Comparison of ENCODE assay signal across 1 cellular context in the genomic region with DNA sequence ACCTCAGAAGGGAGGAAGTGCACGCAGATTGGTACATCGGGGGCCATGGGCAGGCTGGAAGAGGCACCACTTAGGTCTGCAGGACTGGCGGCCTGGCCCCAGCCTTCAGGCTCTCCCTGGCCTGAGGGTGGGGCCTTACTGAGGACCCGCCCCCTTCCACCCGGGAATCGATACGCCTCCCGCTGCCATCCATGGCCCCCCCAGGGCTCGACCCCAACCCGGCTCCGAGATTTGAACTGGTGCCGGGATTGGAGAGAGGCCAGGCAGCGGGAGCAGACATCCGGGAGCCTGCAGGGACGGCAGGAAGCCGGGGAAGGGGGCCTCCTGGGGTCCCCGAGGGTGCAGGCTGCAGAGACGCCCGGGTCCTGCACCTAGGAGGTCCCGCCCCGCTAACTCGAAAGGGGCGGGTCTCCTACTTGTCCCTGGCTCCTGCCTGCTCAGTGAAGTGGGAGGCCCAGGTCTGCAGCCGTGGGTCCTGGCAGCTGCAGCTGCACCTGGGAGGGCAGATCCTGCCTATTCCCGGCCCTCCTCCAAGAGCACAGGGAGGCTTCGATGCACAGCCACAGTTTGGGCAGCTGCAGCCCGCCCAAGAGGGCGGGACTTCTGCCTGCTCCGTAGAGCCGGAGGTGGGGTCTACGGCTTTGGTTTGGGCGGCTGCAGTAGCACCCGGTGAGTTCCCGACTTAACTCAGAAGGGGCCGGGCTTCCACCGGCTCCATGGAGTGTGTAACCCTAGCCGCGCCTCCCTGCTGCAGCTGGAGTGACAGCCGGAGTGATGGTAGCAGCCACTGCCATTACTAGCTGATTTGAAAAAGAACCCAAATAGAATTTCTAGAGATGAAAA.
TF ChIP-seq lines count a peak whose summit lies in the region.

No MANE protein-coding gene starts in this region.

TF ChIP-seq in HepG2, 621 proteins besides CTCF, POLR2A, EP300 and RAD21 (continued from another document and continues in another):
- TF ChIP-seq, protein P1, sequence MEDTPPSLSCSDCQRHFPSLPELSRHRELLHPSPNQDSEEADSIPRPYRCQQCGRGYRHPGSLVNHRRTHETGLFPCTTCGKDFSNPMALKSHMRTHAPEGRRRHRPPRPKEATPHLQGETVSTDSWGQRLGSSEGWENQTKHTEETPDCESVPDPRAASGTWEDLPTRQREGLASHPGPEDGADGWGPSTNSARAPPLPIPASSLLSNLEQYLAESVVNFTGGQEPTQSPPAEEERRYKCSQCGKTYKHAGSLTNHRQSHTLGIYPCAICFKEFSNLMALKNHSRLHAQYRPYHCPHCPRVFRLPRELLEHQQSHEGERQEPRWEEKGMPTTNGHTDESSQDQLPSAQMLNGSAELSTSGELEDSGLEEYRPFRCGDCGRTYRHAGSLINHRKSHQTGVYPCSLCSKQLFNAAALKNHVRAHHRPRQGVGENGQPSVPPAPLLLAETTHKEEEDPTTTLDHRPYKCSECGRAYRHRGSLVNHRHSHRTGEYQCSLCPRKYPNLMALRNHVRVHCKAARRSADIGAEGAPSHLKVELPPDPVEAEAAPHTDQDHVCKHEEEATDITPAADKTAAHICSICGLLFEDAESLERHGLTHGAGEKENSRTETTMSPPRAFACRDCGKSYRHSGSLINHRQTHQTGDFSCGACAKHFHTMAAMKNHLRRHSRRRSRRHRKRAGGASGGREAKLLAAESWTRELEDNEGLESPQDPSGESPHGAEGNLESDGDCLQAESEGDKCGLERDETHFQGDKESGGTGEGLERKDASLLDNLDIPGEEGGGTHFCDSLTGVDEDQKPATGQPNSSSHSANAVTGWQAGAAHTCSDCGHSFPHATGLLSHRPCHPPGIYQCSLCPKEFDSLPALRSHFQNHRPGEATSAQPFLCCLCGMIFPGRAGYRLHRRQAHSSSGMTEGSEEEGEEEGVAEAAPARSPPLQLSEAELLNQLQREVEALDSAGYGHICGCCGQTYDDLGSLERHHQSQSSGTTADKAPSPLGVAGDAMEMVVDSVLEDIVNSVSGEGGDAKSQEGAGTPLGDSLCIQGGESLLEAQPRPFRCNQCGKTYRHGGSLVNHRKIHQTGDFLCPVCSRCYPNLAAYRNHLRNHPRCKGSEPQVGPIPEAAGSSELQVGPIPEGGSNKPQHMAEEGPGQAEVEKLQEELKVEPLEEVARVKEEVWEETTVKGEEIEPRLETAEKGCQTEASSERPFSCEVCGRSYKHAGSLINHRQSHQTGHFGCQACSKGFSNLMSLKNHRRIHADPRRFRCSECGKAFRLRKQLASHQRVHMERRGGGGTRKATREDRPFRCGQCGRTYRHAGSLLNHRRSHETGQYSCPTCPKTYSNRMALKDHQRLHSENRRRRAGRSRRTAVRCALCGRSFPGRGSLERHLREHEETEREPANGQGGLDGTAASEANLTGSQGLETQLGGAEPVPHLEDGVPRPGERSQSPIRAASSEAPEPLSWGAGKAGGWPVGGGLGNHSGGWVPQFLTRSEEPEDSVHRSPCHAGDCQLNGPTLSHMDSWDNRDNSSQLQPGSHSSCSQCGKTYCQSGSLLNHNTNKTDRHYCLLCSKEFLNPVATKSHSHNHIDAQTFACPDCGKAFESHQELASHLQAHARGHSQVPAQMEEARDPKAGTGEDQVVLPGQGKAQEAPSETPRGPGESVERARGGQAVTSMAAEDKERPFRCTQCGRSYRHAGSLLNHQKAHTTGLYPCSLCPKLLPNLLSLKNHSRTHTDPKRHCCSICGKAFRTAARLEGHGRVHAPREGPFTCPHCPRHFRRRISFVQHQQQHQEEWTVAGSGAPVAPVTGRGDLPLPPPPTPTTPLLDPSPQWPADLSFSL (CRISPR knock-in tag; IDR thresholded peaks at IDR 0.05): no peak
- TF ChIP-seq, protein P2, sequence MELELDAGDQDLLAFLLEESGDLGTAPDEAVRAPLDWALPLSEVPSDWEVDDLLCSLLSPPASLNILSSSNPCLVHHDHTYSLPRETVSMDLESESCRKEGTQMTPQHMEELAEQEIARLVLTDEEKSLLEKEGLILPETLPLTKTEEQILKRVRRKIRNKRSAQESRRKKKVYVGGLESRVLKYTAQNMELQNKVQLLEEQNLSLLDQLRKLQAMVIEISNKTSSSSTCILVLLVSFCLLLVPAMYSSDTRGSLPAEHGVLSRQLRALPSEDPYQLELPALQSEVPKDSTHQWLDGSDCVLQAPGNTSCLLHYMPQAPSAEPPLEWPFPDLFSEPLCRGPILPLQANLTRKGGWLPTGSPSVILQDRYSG (CRISPR knock-in tag; IDR thresholded peaks at IDR 0.05): no peak; the same call in 1 of the 2 replicates
- TF ChIP-seq RXRA (CRISPR knock-in tag; IDR thresholded peaks at IDR 0.05) (peak; percentile 75; the same call in 1 of the 2 replicates), ZSCAN20 (CRISPR knock-in tag; IDR thresholded peaks at IDR 0.05; ENCODE audit: borderline replicate concordance) (no peak), FOXO1 (CRISPR knock-in tag; IDR thresholded peaks at IDR 0.05) (peak; percentile 49), ZNF891 (CRISPR knock-in tag; IDR thresholded peaks at IDR 0.05) (no peak), TSC22D2 (CRISPR knock-in tag; IDR thresholded peaks at IDR 0.05; ENCODE audit: borderline replicate concordance) (peak; percentile 69; the same call in 1 of the 2 replicates), MXD4 (CRISPR knock-in tag; IDR thresholded peaks at IDR 0.05) (peak; percentile 60), ONECUT2 (CRISPR knock-in tag; IDR thresholded peaks at IDR 0.05) (peak; percentile 90), ZNF614 (CRISPR knock-in tag; IDR thresholded peaks at IDR 0.05; ENCODE audit: borderline replicate concordance) (peak; percentile 3; the same call in 1 of the 2 replicates), WIZ (CRISPR knock-in tag; IDR thresholded peaks at IDR 0.05) (0 out of 2 replicates have a peak, but pooled peaks have one; percentile 44), ZBTB3 (CRISPR knock-in tag; IDR thresholded peaks at IDR 0.05; ENCODE audit: borderline replicate concordance, low read depth) (0 out of 2 replicates have a peak, but pooled peaks have one; percentile 82), SSRP1 (CRISPR knock-in tag; IDR thresholded peaks at IDR 0.05) (no peak), CAMTA2 (CRISPR knock-in tag; IDR thresholded peaks at IDR 0.05; ENCODE audit: borderline replicate concordance) (0 out of 2 replicates have a peak, but pooled peaks have one; percentile 12), AHR (CRISPR knock-in tag; IDR thresholded peaks at IDR 0.05) (peak; percentile 34), ZNF441 (CRISPR knock-in tag; IDR thresholded peaks at IDR 0.05; ENCODE audit: borderline replicate concordance) (0 out of 2 replicates have a peak, but pooled peaks have one; percentile 8)
- TF ChIP-seq, protein P3, sequence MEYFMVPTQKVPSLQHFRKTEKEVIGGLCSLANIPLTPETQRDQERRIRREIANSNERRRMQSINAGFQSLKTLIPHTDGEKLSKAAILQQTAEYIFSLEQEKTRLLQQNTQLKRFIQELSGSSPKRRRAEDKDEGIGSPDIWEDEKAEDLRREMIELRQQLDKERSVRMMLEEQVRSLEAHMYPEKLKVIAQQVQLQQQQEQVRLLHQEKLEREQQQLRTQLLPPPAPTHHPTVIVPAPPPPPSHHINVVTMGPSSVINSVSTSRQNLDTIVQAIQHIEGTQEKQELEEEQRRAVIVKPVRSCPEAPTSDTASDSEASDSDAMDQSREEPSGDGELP (IDR thresholded peaks at IDR 0.05; ENCODE audit: borderline replicate concordance, low read depth): peak; percentile 63; the same call in 1 of the 2 replicates
- TF ChIP-seq, protein P4, sequence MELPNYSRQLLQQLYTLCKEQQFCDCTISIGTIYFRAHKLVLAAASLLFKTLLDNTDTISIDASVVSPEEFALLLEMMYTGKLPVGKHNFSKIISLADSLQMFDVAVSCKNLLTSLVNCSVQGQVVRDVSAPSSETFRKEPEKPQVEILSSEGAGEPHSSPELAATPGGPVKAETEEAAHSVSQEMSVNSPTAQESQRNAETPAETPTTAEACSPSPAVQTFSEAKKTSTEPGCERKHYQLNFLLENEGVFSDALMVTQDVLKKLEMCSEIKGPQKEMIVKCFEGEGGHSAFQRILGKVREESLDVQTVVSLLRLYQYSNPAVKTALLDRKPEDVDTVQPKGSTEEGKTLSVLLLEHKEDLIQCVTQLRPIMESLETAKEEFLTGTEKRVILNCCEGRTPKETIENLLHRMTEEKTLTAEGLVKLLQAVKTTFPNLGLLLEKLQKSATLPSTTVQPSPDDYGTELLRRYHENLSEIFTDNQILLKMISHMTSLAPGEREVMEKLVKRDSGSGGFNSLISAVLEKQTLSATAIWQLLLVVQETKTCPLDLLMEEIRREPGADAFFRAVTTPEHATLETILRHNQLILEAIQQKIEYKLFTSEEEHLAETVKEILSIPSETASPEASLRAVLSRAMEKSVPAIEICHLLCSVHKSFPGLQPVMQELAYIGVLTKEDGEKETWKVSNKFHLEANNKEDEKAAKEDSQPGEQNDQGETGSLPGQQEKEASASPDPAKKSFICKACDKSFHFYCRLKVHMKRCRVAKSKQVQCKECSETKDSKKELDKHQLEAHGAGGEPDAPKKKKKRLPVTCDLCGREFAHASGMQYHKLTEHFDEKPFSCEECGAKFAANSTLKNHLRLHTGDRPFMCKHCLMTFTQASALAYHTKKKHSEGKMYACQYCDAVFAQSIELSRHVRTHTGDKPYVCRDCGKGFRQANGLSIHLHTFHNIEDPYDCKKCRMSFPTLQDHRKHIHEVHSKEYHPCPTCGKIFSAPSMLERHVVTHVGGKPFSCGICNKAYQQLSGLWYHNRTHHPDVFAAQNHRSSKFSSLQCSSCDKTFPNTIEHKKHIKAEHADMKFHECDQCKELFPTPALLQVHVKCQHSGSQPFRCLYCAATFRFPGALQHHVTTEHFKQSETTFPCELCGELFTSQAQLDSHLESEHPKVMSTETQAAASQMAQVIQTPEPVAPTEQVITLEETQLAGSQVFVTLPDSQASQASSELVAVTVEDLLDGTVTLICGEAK (IDR thresholded peaks at IDR 0.05): no peak
- TF ChIP-seq, protein P4 (CRISPR knock-in tag; IDR thresholded peaks at IDR 0.05): no peak
- TF ChIP-seq, protein P5, sequence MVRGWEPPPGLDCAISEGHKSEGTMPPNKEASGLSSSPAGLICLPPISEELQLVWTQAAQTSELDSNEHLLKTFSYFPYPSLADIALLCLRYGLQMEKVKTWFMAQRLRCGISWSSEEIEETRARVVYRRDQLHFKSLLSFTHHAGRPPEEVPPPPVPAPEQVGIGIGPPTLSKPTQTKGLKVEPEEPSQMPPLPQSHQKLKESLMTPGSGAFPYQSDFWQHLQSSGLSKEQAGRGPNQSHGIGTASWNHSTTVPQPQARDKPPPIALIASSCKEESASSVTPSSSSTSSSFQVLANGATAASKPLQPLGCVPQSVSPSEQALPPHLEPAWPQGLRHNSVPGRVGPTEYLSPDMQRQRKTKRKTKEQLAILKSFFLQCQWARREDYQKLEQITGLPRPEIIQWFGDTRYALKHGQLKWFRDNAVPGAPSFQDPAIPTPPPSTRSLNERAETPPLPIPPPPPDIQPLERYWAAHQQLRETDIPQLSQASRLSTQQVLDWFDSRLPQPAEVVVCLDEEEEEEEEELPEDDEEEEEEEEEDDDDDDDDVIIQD (CRISPR knock-in tag; IDR thresholded peaks at IDR 0.05; ENCODE audit: low read depth): 0 out of 2 replicates have a peak, but pooled peaks have one; percentile 19
- TF ChIP-seq, protein P6, sequence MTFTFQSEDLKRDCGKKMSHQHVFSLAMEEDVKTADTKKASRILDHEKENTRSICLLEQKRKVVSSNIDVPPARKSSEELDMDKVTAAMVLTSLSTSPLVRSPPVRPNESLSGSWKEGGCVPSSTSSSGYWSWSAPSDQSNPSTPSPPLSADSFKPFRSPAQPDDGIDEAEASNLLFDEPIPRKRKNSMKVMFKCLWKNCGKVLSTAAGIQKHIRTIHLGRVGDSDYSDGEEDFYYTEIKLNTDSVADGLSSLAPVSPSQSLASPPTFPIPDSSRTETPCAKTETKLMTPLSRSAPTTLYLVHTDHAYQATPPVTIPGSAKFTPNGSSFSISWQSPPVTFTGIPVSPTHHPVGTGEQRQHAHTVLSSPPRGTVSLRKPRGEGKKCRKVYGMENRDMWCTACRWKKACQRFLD (CRISPR knock-in tag; IDR thresholded peaks at IDR 0.05; ENCODE audit: borderline replicate concordance): 0 out of 2 replicates have a peak, but pooled peaks have one; percentile 72
- TF ChIP-seq, protein P7, sequence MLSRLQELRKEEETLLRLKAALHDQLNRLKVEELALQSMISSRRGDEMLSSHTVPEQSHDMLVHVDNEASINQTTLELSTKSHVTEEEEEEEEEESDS (CRISPR knock-in tag; IDR thresholded peaks at IDR 0.05; ENCODE audit: borderline replicate concordance): 0 out of 2 replicates have a peak, but pooled peaks have one; percentile 34
